ENCODE assay signal across 24 cellular contexts in the genomic region with DNA sequence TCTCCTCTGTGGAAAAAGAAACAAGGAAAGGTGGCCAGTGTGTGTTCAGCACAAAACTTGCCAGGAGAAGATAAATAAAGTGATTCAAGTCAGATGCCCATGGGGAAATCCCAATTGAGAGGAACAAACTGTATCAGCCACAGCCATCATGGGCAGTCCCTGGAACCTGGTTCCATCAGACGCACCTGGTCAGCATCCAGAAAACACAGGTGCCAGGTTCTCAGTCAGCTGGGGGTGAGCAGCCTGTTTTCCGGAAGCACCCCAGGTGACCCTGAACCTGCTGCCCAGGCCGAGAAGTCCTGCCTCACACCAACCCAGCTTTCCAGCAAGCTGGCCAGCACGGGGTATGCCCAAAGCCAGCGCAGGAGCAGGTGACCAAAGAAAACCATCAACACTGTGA. TPM values are rescaled to one million over a fixed set of nuclear protein-coding genes. Genes with fewer than 3 reads are reported as not detected.
A peak's percentile ranks its signal among the peaks of the same experiment; 100 is the strongest.
DNase-seq lines count a peak whose midpoint lies in the region; ATAC-seq, FAIRE-seq and TF ChIP-seq lines count a peak whose summit lies in the region.
"Had no signal": no experiment of that assay in that cellular context is flagged by ENCODE, and none has a peak within 500 bp of the region (broad histone marks: within the 10 kb centered on the region; RNA-seq: fewer than 3 reads in every experiment).

No MANE protein-coding gene starts in this region.

- no peak overlapping the region for H3K4me3 ChIP-seq in pancreas
- H3K4me3 ChIP-seq: esophagus muscularis mucosa, GM12878, neural progenitor cell, testis had no signal

- H3K9me3 ChIP-seq in pancreas: no peaks in the 10 kb centered on the region
- H3K9me3 ChIP-seq: esophagus muscularis mucosa, testis had no signal

- ATAC-seq in Right ventricle myocardium superior (ENCODE audit: poor library complexity): peak; percentile 47
- ATAC-seq in pancreas: peak; percentile 90 to 95 (median 94)
- no peak for ATAC-seq in HG03460 (IDR thresholded peaks at IDR 0.05; ENCODE audit: unreplicated experiment)
- ATAC-seq: GM12878; Panc1; stimulated activated effector memory CD8-positive, alpha-beta T cell treated with anti-CD3 and anti-CD28 coated beads, Interleukin-12 subunit alpha, Interleukin-12 subunit beta, amount 100 ng/mL, for 72 hours had no signal

- H3K36me3 ChIP-seq in pancreas: no peaks in the 10 kb centered on the region
- H3K36me3 ChIP-seq: esophagus muscularis mucosa, neural progenitor cell had no signal

- H3K4me1 ChIP-seq in pancreas: peaks cover 21 to 41% (median 35%) of the 10 kb centered on the region in 3 donors

- peak; percentile 9 for FAIRE-seq in islet of Langerhans (lab: Jason Lieb, UNC)
- FAIRE-seq in pancreas (lab: Jason Lieb, UNC): no peak
- FAIRE-seq: A204.1, frontal cortex, GM12878, keratinocyte, small intestine had no signal

- peak overlapping the region; percentile 36 to 78 (median 54) for H3K27ac ChIP-seq in pancreas
- H3K27ac ChIP-seq: esophagus muscularis mucosa, neural progenitor cell, testis had no signal

- TF ChIP-seq CTCF in pancreas (IDR thresholded peaks at IDR 0.05): no peak

- H3K27me3 ChIP-seq in pancreas: no peaks in the 10 kb centered on the region
- H3K27me3 ChIP-seq: esophagus muscularis mucosa, neural progenitor cell, testis had no signal

- DNase-seq in Right ventricle myocardium superior (no peak), cardiac septum (ENCODE audit: low spot score) (no peak), pancreas (peak; percentile 83 to 94 (median 94)), middle frontal gyrus (ENCODE audit: extremely low spot score, low spot score) (no peak), Kasumi-1 (lab: John Stamatoyannopoulos, UW) (no peak), HuH-7 (ENCODE audit: low spot score) (no peak)
- DNase-seq: activated CD4-positive, alpha-beta T cell treated with anti-CD3 and anti-CD28 coated beads, Interleukin-2, amount 10 ng/mL, durations not matched to agents 24 days and 14 days; activated naive CD8-positive, alpha-beta T cell treated with anti-CD3 and anti-CD28 coated beads, Interleukin-2, amount 10 ng/mL, durations not matched to agents 7 days and 5 days; DMS79; effector CD8-positive, alpha-beta T cell; NCI-H1092 treated with DMSO at 0.1 percent for 48 hours; small intestine; stimulated activated CD4-positive, alpha-beta T cell treated with anti-CD3 and anti-CD28 coated beads, Interleukin-2, amount 100 ng/mL, for 24 hours; testis had no signal

- 13 to 19% methylated on average over 5 of the region's 5 CpGs for WGBS in pancreas, 2 donors

- intact Hi-C loops in Right ventricle myocardium superior (cut with DNase I) (no loop called here), cardiac septum (cut with DNase I) (no loop called here), pancreas (cut with DNase I) (no loop called here)

RNA-seq across cellular contexts. Expression of gene PTCH1, which starts 30.5 kb away (rescaled TPM):
- 9.8 TPM for total RNA-seq in Right ventricle myocardium superior
- total RNA-seq in cardiac septum: 4.3 TPM
- total RNA-seq in pancreas: 10 to 100 TPM; 11.6 to 22.6 (median 16.5) TPM
- 1 to 10 TPM; 5.4 to 7.2 TPM for polyA plus RNA-seq in pancreas

Comparison
In these comparisons a context has a peak if more than half of its experiments do, and no peak if none do; other contexts are left out.
1. DNase-seq: peak in pancreas (6 of 6); none in Right ventricle myocardium superior (single experiment), cardiac septum (single experiment), middle frontal gyrus (single experiment), Kasumi-1 (0 of 2) and HuH-7 (single experiment).